28 cellular contexts compared by ENCODE assay signal in the genomic region with DNA sequence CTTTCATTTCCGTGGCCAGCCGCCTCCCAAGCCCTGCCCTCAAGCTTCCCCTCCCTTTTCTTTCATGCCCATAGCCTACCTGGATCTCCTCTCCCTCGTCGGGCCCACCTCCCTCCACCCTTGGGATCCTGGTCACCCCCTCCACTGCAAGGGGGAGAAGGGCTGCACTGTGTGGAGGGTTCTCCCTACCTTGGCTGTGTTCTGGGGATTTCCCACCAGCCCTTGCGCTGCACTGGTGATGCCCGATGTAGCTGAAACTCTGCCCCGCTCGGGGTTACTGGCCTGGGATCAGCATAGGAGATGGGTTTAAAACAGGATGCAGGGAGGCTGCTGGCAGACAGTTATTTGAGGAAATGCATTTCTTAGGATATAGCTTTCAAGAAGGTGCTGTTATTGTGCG.
"Had no signal": no experiment of that assay in that cellular context is flagged by ENCODE, and none has a peak within 500 bp of the region (broad histone marks: within the 10 kb centered on the region; RNA-seq: fewer than 3 reads in every experiment).

No MANE protein-coding gene starts in this region.

- ATAC-seq: heart right ventricle; left cardiac atrium; left lung; naive thymus-derived CD8-positive, alpha-beta T cell; psoas muscle; right cardiac atrium had no signal

- H3K27ac ChIP-seq: coronary artery, esophagus squamous epithelium, heart right ventricle, left lung, ovary, psoas muscle, sigmoid colon, spleen, thoracic aorta, tibial nerve, upper lobe of left lung, uterus had no signal

- H3K27ac Mint-ChIP-seq: nephron progenitor cell; stimulated activated naive B cell treated with anti-CD40 and anti-IgM and Interleukin-4, amounts not matched to agents 10 μg/mL and 1 μg/mL and 100 μg/mL, for 72 hours; stimulated activated naive CD8-positive, alpha-beta T cell treated with anti-CD3 and anti-CD28 coated beads, Interleukin-15, Interleukin-2, amounts not matched to agents 100 ng/mL and 50 ng/mL, for 24 hours had no signal

- H3K4me3 ChIP-seq: coronary artery, esophagus squamous epithelium, heart right ventricle, left lung, ovary, psoas muscle, sigmoid colon, spleen, thoracic aorta, tibial nerve, upper lobe of left lung, uterus had no signal

- H3K9me3 Mint-ChIP-seq: stimulated activated naive CD8-positive, alpha-beta T cell treated with anti-CD3 and anti-CD28 coated beads, Interleukin-15, Interleukin-2, amounts not matched to agents 100 ng/mL and 50 ng/mL, for 24 hours had no signal

- H3K27me3 Mint-ChIP-seq: naive thymus-derived CD8-positive, alpha-beta T cell; stimulated activated naive B cell treated with anti-CD40 and anti-IgM and Interleukin-4, amounts not matched to agents 10 μg/mL and 1 μg/mL and 100 μg/mL, for 72 hours; stimulated activated naive CD8-positive, alpha-beta T cell treated with anti-CD3 and anti-CD28 coated beads, Interleukin-15, Interleukin-2, amounts not matched to agents 100 ng/mL and 50 ng/mL, for 24 hours had no signal

- H3K9me3 ChIP-seq: esophagus squamous epithelium, left lung, ovary, sigmoid colon, thoracic aorta, upper lobe of left lung, uterus had no signal

- H3K36me3 ChIP-seq: esophagus squamous epithelium, heart right ventricle, left lung, ovary, sigmoid colon, spleen, thoracic aorta, tibial nerve, upper lobe of left lung, uterus had no signal

- H3K4me3 Mint-ChIP-seq: naive thymus-derived CD8-positive, alpha-beta T cell; nephron progenitor cell; stimulated activated naive CD8-positive, alpha-beta T cell treated with anti-CD3 and anti-CD28 coated beads, Interleukin-15, Interleukin-2, amounts not matched to agents 100 ng/mL and 50 ng/mL, for 24 hours had no signal

- H3K4me1 ChIP-seq: esophagus squamous epithelium, heart right ventricle, left lung, psoas muscle, sigmoid colon, spleen, tibial nerve, upper lobe of left lung, uterus had no signal

- DNase-seq: dermis blood vessel endothelial cell; effector memory CD4-positive, alpha-beta T cell; esophagus squamous epithelium; foreskin melanocyte; glutamatergic neuron; heart right ventricle; hippocampal formation; left cardiac atrium; left lung; mesendoderm; midbrain; naive thymus-derived CD8-positive, alpha-beta T cell; nephron progenitor cell; occipital lobe; ovary; posterior cingulate gyrus; psoas muscle; right cardiac atrium; sigmoid colon; spleen; stimulated activated CD4-positive, alpha-beta T cell treated with anti-CD3 and anti-CD28 coated beads, Interleukin-4, amount 100 ng/mL, for 4 hours; stimulated activated naive B cell treated with anti-CD40 and anti-IgM and Interleukin-4, amounts not matched to agents 10 μg/mL and 1 μg/mL and 100 μg/mL, for 72 hours; upper lobe of left lung; uterus had no signal

- H3K27me3 ChIP-seq: esophagus squamous epithelium, heart right ventricle, left lung, ovary, sigmoid colon, spleen, tibial nerve, upper lobe of left lung, uterus had no signal
